ENCODE assay signal across 30 cellular contexts in genomic region chr16:52562770-52563169, GRCh38. TPM values are rescaled to one million over a fixed set of nuclear protein-coding genes. Genes with fewer than 3 reads are reported as not detected.
"Had no signal": no experiment of that assay in that cellular context is flagged by ENCODE, and none has a peak within 500 bp of the region (broad histone marks: within the 10 kb centered on the region; RNA-seq: fewer than 3 reads in every experiment).

No MANE protein-coding gene starts in this region.

- H3K4me1 Mint-ChIP-seq: activated B cell treated with CpG ODN at 0.5 μM for 24 hours; activated CD4-positive, alpha-beta T cell treated with anti-CD3 and anti-CD28 coated beads for 36 hours; activated T-helper 17 cell treated with anti-CD3 and anti-CD28 coated beads, Interleukin-2, amount 50 U/mL, for 72 hours; naive thymus-derived CD8-positive, alpha-beta T cell; neural progenitor cell; stimulated activated naive B cell treated with anti-CD40 and anti-IgM and Interleukin-4, amounts not matched to agents 10 μg/mL and 1 μg/mL and 100 μg/mL, for 72 hours had no signal

- H3K36me3 Mint-ChIP-seq: activated naive CD4-positive, alpha-beta T cell treated with anti-CD3 and anti-CD28 coated beads, Interleukin-2, amount 50 U/mL, for 72 hours; neural progenitor cell; stimulated activated naive B cell treated with anti-CD40 and anti-IgM and Interleukin-4, amounts not matched to agents 10 μg/mL and 1 μg/mL and 100 μg/mL, for 72 hours had no signal

- H3K27ac Mint-ChIP-seq: activated B cell treated with CpG ODN at 0.5 μM for 24 hours; activated CD4-positive, alpha-beta T cell treated with anti-CD3 and anti-CD28 coated beads for 36 hours; activated naive CD4-positive, alpha-beta T cell treated with anti-CD3 and anti-CD28 coated beads, Interleukin-2, amount 50 U/mL, for 72 hours; activated T-cell treated with anti-CD3 and anti-CD28 coated beads, Interleukin-2, amount 50 U/mL, for 24 hours; activated T-helper 17 cell treated with anti-CD3 and anti-CD28 coated beads, Interleukin-2, amount 50 U/mL, for 72 hours; naive thymus-derived CD8-positive, alpha-beta T cell; neural progenitor cell; stimulated activated naive B cell treated with anti-CD40 and anti-IgM and Interleukin-4, amounts not matched to agents 10 μg/mL and 1 μg/mL and 100 μg/mL, for 72 hours had no signal

- H3K4me3 ChIP-seq: ascending aorta, coronary artery, heart left ventricle, lower lobe of right lung, mucosa of descending colon, neural progenitor cell, sigmoid colon, smooth muscle cell, thoracic aorta, upper lobe of right lung had no signal

- H3K27me3 ChIP-seq: ascending aorta, neural progenitor cell, sigmoid colon, upper lobe of right lung had no signal

- H3K9me3 Mint-ChIP-seq: activated B cell treated with CpG ODN at 0.5 μM for 24 hours; activated T-cell treated with anti-CD3 and anti-CD28 coated beads, Interleukin-2, amount 50 U/mL, for 24 hours; endodermal cell had no signal

- H3K27me3 Mint-ChIP-seq: activated B cell treated with CpG ODN at 0.5 μM for 24 hours; activated CD4-positive, alpha-beta T cell treated with anti-CD3 and anti-CD28 coated beads for 36 hours; activated T-cell treated with anti-CD3 and anti-CD28 coated beads, Interleukin-2, amount 50 U/mL, for 24 hours; activated T-helper 17 cell treated with anti-CD3 and anti-CD28 coated beads, Interleukin-2, amount 50 U/mL, for 72 hours had no signal

- H3K36me3 ChIP-seq: ascending aorta, heart left ventricle, lower lobe of right lung, neural progenitor cell, sigmoid colon, thoracic aorta, upper lobe of right lung had no signal

- H3K9me3 ChIP-seq: ascending aorta, heart left ventricle, lower lobe of right lung, mucosa of descending colon, sigmoid colon, thoracic aorta, upper lobe of right lung had no signal

- H3K27ac ChIP-seq: ascending aorta, coronary artery, epithelial cell of prostate, heart left ventricle, lower lobe of right lung, neural progenitor cell, sigmoid colon, thoracic aorta, upper lobe of right lung had no signal

- DNase-seq: activated B cell treated with CpG ODN at 0.5 μM for 24 hours; activated CD4-positive, alpha-beta T cell treated with anti-CD3 and anti-CD28 coated beads for 36 hours; activated CD4-positive, alpha-beta T cell treated with anti-CD3 and anti-CD28 coated beads, Interleukin-2, amount 50 U/mL, for 4 hours; activated CD8-positive, alpha-beta memory T cell treated with anti-CD3 and anti-CD28 coated beads for 24 hours; activated CD8-positive, alpha-beta memory T cell treated with anti-CD3 and anti-CD28 coated beads, Interleukin-2, amount 50 U/mL, for 4 hours; activated T-cell treated with anti-CD3 and anti-CD28 coated beads, Interleukin-2, amount 50 U/mL, for 24 hours; endodermal cell; heart left ventricle; mesendoderm; naive thymus-derived CD8-positive, alpha-beta T cell; posterior cingulate gyrus; sigmoid colon; stimulated activated CD4-positive, alpha-beta T cell treated with anti-CD3 and anti-CD28 coated beads, Interleukin-15, amount 100 ng/mL, for 24 hours; stimulated activated CD4-positive, alpha-beta T cell treated with anti-CD3 and anti-CD28 coated beads, Interleukin-2, amount 100 ng/mL, for 48 hours; stimulated activated CD8-positive, alpha-beta memory T cell treated with anti-CD3 and anti-CD28 coated beads, Interleukin-4, amount 100 ng/mL, for 48 hours; stimulated activated naive B cell treated with anti-CD40 and anti-IgM and Interleukin-4, amounts not matched to agents 10 μg/mL and 1 μg/mL and 100 μg/mL, for 72 hours; T-helper 9 cell; upper lobe of right lung had no signal

- H3K4me1 ChIP-seq: ascending aorta, heart left ventricle, neural progenitor cell, sigmoid colon, upper lobe of right lung had no signal

- H3K4me3 Mint-ChIP-seq: activated B cell treated with CpG ODN at 0.5 μM for 24 hours; activated CD4-positive, alpha-beta T cell treated with anti-CD3 and anti-CD28 coated beads for 36 hours; activated T-cell treated with anti-CD3 and anti-CD28 coated beads, Interleukin-2, amount 50 U/mL, for 24 hours; activated T-helper 17 cell treated with anti-CD3 and anti-CD28 coated beads, Interleukin-2, amount 50 U/mL, for 72 hours; naive thymus-derived CD8-positive, alpha-beta T cell; neural progenitor cell; stimulated activated naive B cell treated with anti-CD40 and anti-IgM and Interleukin-4, amounts not matched to agents 10 μg/mL and 1 μg/mL and 100 μg/mL, for 72 hours had no signal

- ATAC-seq: activated CD4-positive, alpha-beta T cell treated with anti-CD3 and anti-CD28 coated beads for 36 hours; activated naive CD4-positive, alpha-beta T cell treated with anti-CD3 and anti-CD28 coated beads, Interleukin-2, amount 50 U/mL, for 72 hours; activated T-helper 17 cell treated with anti-CD3 and anti-CD28 coated beads, Interleukin-2, amount 50 U/mL, for 72 hours; heart left ventricle; naive thymus-derived CD8-positive, alpha-beta T cell; stimulated activated naive B cell treated with anti-CD40 and anti-IgM and Interleukin-4, amounts not matched to agents 10 μg/mL and 1 μg/mL and 100 μg/mL, for 72 hours had no signal

RNA-seq across cellular contexts. Expression of gene TOX3, which starts 15.8 kb away (rescaled TPM):
- total RNA-seq: activated B cell treated with CpG ODN at 0.5 μM for 24 hours; activated CD4-positive, alpha-beta T cell treated with anti-CD3 and anti-CD28 coated beads for 36 hours; activated naive CD4-positive, alpha-beta T cell treated with anti-CD3 and anti-CD28 coated beads, Interleukin-2, amount 50 U/mL, for 72 hours; activated T-helper 17 cell treated with anti-CD3 and anti-CD28 coated beads, Interleukin-2, amount 50 U/mL, for 72 hours; ascending aorta; fibroblast of villous mesenchyme; naive thymus-derived CD8-positive, alpha-beta T cell; T-helper 1 cell treated with Interleukin-12 subunit alpha and Interleukin-12 subunit beta and Interleukin-4 antibody, amounts not matched to agents 30 ng/mL and 1 ng/mL, for 36 hours; thoracic aorta had no signal
